In genomic region chr2:9258501-9258900, GRCh38 we compare ENCODE assay signal across 16 cellular contexts. TPM values are rescaled to one million over a fixed set of nuclear protein-coding genes. Genes with fewer than 3 reads are reported as not detected.
DNase-seq lines count a peak whose midpoint lies in the region; ATAC-seq, FAIRE-seq and TF ChIP-seq lines count a peak whose summit lies in the region.
"Had no signal": no experiment of that assay in that cellular context is flagged by ENCODE, and none has a peak within 500 bp of the region (broad histone marks: within the 10 kb centered on the region; RNA-seq: fewer than 3 reads in every experiment).

No MANE protein-coding gene starts in this region.

- no peaks in the 10 kb centered on the region for H3K9me2 ChIP-seq in GM23338 (ENCODE audit: insufficient read depth)

- H3K27ac ChIP-seq in GM23338 (ENCODE audit: low read depth) = no peak overlapping the region
- H3K27ac ChIP-seq: cardiac muscle cell, SJSA1 had no signal

- no peak for ATAC-seq in GM23338
- ATAC-seq: activated CD4-positive, alpha-beta T cell treated with anti-CD3 and anti-CD28 coated beads for 36 hours; activated T-helper 17 cell treated with anti-CD3 and anti-CD28 coated beads, Interleukin-2, amount 50 U/mL, for 72 hours had no signal

- peaks cover 22% of the 10 kb centered on the region for H4K20me1 ChIP-seq in GM23338 (replicated peaks; ENCODE audit: insufficient read depth)

- no peaks in the 10 kb centered on the region for H3K9me3 Mint-ChIP-seq in GM23338
- H3K9me3 Mint-ChIP-seq: activated T-helper 17 cell treated with anti-CD3 and anti-CD28 coated beads, Interleukin-2, amount 50 U/mL, for 72 hours; CD4-positive, alpha-beta T cell had no signal

- H3K36me3 Mint-ChIP-seq in GM23338 (ENCODE audit: low read depth) = no peaks in the 10 kb centered on the region

- no peak for FAIRE-seq in GM12892 (lab: Jason Lieb, UNC)

- H3K27me3 ChIP-seq in GM23338 (ENCODE audit: insufficient read depth) (no peaks in the 10 kb centered on the region), skeletal muscle satellite cell (ENCODE audit: control insufficient read depth, insufficient read depth, low read length) (no peaks in the 10 kb centered on the region)
- H3K27me3 ChIP-seq: cardiac muscle cell, SJSA1 had no signal

- peaks cover 73% of the 10 kb centered on the region for H3K4me1 Mint-ChIP-seq in GM23338
- H3K4me1 Mint-ChIP-seq: activated CD4-positive, alpha-beta T cell treated with anti-CD3 and anti-CD28 coated beads for 36 hours had no signal

- no peak overlapping the region for H3K4me3 Mint-ChIP-seq in GM23338
- H3K4me3 Mint-ChIP-seq: activated CD4-positive, alpha-beta T cell treated with anti-CD3 and anti-CD28 coated beads for 36 hours; activated T-helper 17 cell treated with anti-CD3 and anti-CD28 coated beads, Interleukin-2, amount 50 U/mL, for 72 hours; CD4-positive, alpha-beta T cell had no signal

- peaks cover 31% of the 10 kb centered on the region for H3K4me1 ChIP-seq in GM23338 (ENCODE audit: insufficient read depth)
- H3K4me1 ChIP-seq in skeletal muscle satellite cell (ENCODE audit: control insufficient read depth, insufficient read depth, low read length) = peaks cover 86% of the 10 kb centered on the region

- H3K4me2 ChIP-seq in GM23338 (no peak overlapping the region), skeletal muscle satellite cell (ENCODE audit: low read length) (peak overlapping the region; percentile 69)

- H3K36me3 ChIP-seq in GM23338 (ENCODE audit: insufficient read depth) (no peaks in the 10 kb centered on the region), skeletal muscle satellite cell (ENCODE audit: insufficient read depth, low read length) (peaks cover 7% of the 10 kb centered on the region)
- H3K36me3 ChIP-seq: cardiac muscle cell, SJSA1 had no signal

- no peak for TF ChIP-seq POLR2A in GM12892 (IDR thresholded peaks at IDR 0.05; ENCODE audit: low read depth, low read length)

- H3K27me3 Mint-ChIP-seq in GM23338 (ENCODE audit: insufficient read depth, low read depth, poor library complexity) = peaks cover 7% of the 10 kb centered on the region
- H3K27me3 Mint-ChIP-seq: activated CD4-positive, alpha-beta T cell treated with anti-CD3 and anti-CD28 coated beads for 36 hours; CD4-positive, alpha-beta T cell had no signal

- no peak for DNase-seq in GM23338 (ENCODE audit: low spot score)
- DNase-seq in SKM-1 treated with dmso at 0.1 percent for 144 hours (lab: John Stamatoyannopoulos, UW; ENCODE audit: unreplicated experiment) = peak; percentile 35
- no peak for DNase-seq in fibroblast of the aortic adventitia (ENCODE audit: low read depth)
- no peak for DNase-seq in AG08395 (ENCODE audit: low spot score)
- DNase-seq in NCI-H524 (lab: John Stamatoyannopoulos, UW) = no peak
- DNase-seq in inferior parietal cortex (ENCODE audit: extremely low spot score) = no peak
- DNase-seq in GM12892 (ENCODE audit: insufficient read length) = no peak
- DNase-seq: activated CD4-positive, alpha-beta T cell treated with anti-CD3 and anti-CD28 coated beads for 36 hours; CD4-positive, alpha-beta T cell; NCI-H1417 treated with DMSO at 0.1 percent for 48 hours; NCI-H524 treated with DMSO at 0.1 percent for 48 hours had no signal

- H2AFZ ChIP-seq in GM23338 = no peak overlapping the region

- no peaks in the 10 kb centered on the region for H3K9me3 ChIP-seq in skeletal muscle satellite cell (replicated peaks; ENCODE audit: low read length)
- H3K9me3 ChIP-seq: psoas muscle had no signal

- H3K79me2 ChIP-seq in GM23338 (replicated peaks; ENCODE audit: insufficient read depth) = peaks cover 73% of the 10 kb centered on the region

- no peak for TF ChIP-seq CTCF in GM23338 (conservative IDR thresholded peaks at IDR 0.05; ENCODE audit: low read depth in 2 of 2)
- no peak for TF ChIP-seq CTCF in fibroblast of the aortic adventitia (IDR thresholded peaks at IDR 0.05; ENCODE audit: insufficient read depth, low read length)

- H3K9ac ChIP-seq in skeletal muscle satellite cell (ENCODE audit: low read depth, low read length) = peak overlapping the region; percentile 59

- H3K4me3 ChIP-seq in GM23338 = no peak overlapping the region
- peak overlapping the region; percentile 44 for H3K4me3 ChIP-seq in fibroblast of the aortic adventitia (ENCODE audit: low read depth, low read length)
- H3K4me3 ChIP-seq in skeletal muscle satellite cell (ENCODE audit: low read length) = no peak overlapping the region
- H3K4me3 ChIP-seq: cardiac muscle cell, psoas muscle, SJSA1 had no signal

- H3K27ac Mint-ChIP-seq in GM23338 = peak overlapping the region; percentile 16
- H3K27ac Mint-ChIP-seq: activated CD4-positive, alpha-beta T cell treated with anti-CD3 and anti-CD28 coated beads for 36 hours; activated T-helper 17 cell treated with anti-CD3 and anti-CD28 coated beads, Interleukin-2, amount 50 U/mL, for 72 hours; CD4-positive, alpha-beta T cell had no signal

- no peaks in the 10 kb centered on the region for H3F3A ChIP-seq in GM23338 (replicated peaks; ENCODE audit: low read depth)

TF ChIP-seq in GM23338, 12 proteins besides CTCF, POLR2A, EP300 and RAD21:
- no peak for TF ChIP-seq CREB1 (CRISPR knock-in tag; IDR thresholded peaks at IDR 0.05; ENCODE audit: low read depth)
- no peak for TF ChIP-seq EZH2 (IDR thresholded peaks at IDR 0.05; ENCODE audit: low read depth, unreplicated experiment)
- TF ChIP-seq EZH2phosphoT487 (IDR thresholded peaks at IDR 0.05; ENCODE audit: unreplicated experiment) = no peak
- no peak for TF ChIP-seq ZNF331 (CRISPR knock-in tag; IDR thresholded peaks at IDR 0.05; ENCODE audit: low read depth)
- TF ChIP-seq STAT1 (IDR thresholded peaks at IDR 0.05; ENCODE audit: unreplicated experiment) = no peak
- no peak for TF ChIP-seq NANOG (IDR thresholded peaks at IDR 0.05; ENCODE audit: borderline replicate concordance)
- no peak for TF ChIP-seq ETS1 (IDR thresholded peaks at IDR 0.05)
- no peak for TF ChIP-seq POLR2AphosphoS5 (IDR thresholded peaks at IDR 0.05; ENCODE audit: low read depth)

RNA-seq across cellular contexts. Expression of gene ASAP2, which starts 51.9 kb away (rescaled TPM):
- 15.6 and 16.5 TPM in 2 replicates for total RNA-seq in GM23338 (2014; rRNA removed; shearing (Covaris generic))
- polyA plus RNA-seq in GM23338 (2016; fragmentation: Nextera tagmentation; extraction: Ambion mirVana) = 2.6 and 3.2 TPM in 2 replicates
- 37.1 and 76.4 TPM in 2 replicates for total RNA-seq in fibroblast of the aortic adventitia (ENCODE audit: low replicate concordance)
- 43.7 and 51.2 TPM in 2 replicates for total RNA-seq in skeletal muscle satellite cell (2012; rRNA removed)
- not detected for polyA plus RNA-seq in GM12892 (2012; ENCODE audit: missing spikeins)
